In the genomic region with DNA sequence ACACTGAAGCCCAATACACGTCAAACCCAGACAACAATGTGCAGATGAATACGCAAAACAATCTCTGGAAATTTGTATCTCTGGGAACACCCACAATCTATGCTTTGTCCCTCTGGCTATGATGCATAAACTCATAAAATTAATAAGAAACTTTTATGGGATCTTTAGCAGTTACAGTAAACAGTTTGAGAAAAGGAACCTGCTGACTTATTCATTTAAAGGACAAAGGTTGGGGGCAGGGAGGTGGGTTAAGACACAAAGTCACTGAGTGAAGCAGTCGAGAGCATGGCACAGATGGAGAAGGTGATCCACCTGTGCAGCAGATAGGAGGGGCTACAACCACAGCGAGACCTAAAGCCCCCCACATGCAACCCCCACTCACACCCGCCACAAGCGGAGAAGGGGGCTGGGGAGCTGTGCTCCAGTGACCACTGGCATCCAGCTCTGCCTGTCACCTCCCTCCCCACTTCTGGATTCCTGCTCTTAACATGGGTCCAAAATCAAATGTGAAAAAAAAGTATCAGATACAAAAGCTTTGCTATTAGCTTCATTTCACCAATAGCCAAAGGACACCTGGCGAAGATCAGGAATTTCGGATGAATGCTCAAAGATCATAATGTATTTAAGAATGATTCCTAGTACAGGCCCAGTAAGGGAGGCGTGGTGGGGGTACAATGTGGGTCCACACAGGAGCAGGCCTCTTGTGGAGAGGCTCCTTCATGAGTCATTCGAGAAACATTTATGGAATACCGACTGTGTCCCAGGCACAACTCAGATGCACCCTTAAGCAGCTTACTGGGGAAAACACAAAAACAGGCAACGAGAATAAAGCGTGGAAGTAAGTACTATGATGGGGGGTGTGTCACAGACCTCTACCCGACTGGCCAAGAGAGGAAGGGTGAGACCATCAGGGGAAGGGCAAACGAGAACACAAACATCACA, we compare ENCODE assay signal across 1 cellular context.
TF ChIP-seq lines count a peak whose summit lies in the region.

No MANE protein-coding gene starts in this region.

TF ChIP-seq in HCT116, 20 proteins besides CTCF, POLR2A, EP300 and RAD21 (continued from another document):
- no peak for TF ChIP-seq POLR2AphosphoS5 (IDR thresholded peaks at IDR 0.05; ENCODE audit: low read depth, low read length)
- TF ChIP-seq SP1 (IDR thresholded peaks at IDR 0.05; ENCODE audit: low read depth) = no peak
